Comparison of ENCODE assay signal across 8 cellular contexts in genomic region chr1:6579374-6580118, GRCh38. TPM values are rescaled to one million over a fixed set of nuclear protein-coding genes. Genes with fewer than 3 reads are reported as not detected.
DNase-seq lines count a peak whose midpoint lies in the region; ATAC-seq and TF ChIP-seq lines count a peak whose summit lies in the region.

Gene ZBTB48 (plus strand): TSS chr1:6579994. CDS start chr1:6580610, 616 bp downstream.

- peaks cover 3% of the 10 kb centered on the region; the same call in 1 of the 2 replicates for H3K36me3 Mint-ChIP-seq in WTC11

- H2AFZ ChIP-seq in smooth muscle cell (ENCODE audit: low read depth), result peak within 1 kb of the TSS; percentile 74

- H3K4me3 ChIP-seq in AG04450 (ENCODE audit: low read depth, low read length) (peak within 1 kb of the TSS; percentile 86), cardiac fibroblast (replicated peaks in 1 of 2; ENCODE audit: low read depth in 2 of 2, low read length in 2 of 2) (peak within 1 kb of the TSS; percentile 80 to 91), smooth muscle cell (peak within 1 kb of the TSS; percentile 78)

- WGBS in smooth muscle cell (ENCODE audit: low lambda C conversion rate), result 20% methylated on average over 58 of the region's 58 CpGs

- H3K9me3 ChIP-seq in AG04450 (ENCODE audit: control insufficient read depth, insufficient read depth, low read length), result no peaks in the 10 kb centered on the region
- no peaks in the 10 kb centered on the region for H3K9me3 ChIP-seq in smooth muscle cell (replicated peaks; ENCODE audit: low read depth)

- no peaks in the 10 kb centered on the region for H3K36me3 ChIP-seq in smooth muscle cell (ENCODE audit: low read depth)

- peaks cover 17% of the 10 kb centered on the region for H3K4me1 Mint-ChIP-seq in WTC11

- H3K27me3 Mint-ChIP-seq in WTC11 (ENCODE audit: low read depth), result no peaks in the 10 kb centered on the region

- H3K9ac ChIP-seq in smooth muscle cell (ENCODE audit: low read depth), result peak within 1 kb of the TSS; percentile 85

- peak within 1 kb of the TSS; percentile 94 for H3K4me2 ChIP-seq in smooth muscle cell

- ATAC-seq in GM18909 (IDR thresholded peaks at IDR 0.05; ENCODE audit: poor library complexity, unreplicated experiment), result peak; percentile 94
- peak; percentile 93 for ATAC-seq in HG03175 (IDR thresholded peaks at IDR 0.05; ENCODE audit: unreplicated experiment)
- ATAC-seq in WTC11, result peak; percentile 98

- POLR2A ChIA-PET in AG04450 (lab: Yijun Ruan, JAX) (interaction anchor here (0.9 to 1.8 kb wide), 8 partner anchors 10 to 25 kb away, joined by 3 to 9 read pairs (median 4); partner anchors contain the start of genes KLHL21 and NOL9), WTC11 (lab: Charles Lee) (interaction anchor here (0.6 to 2.0 kb wide), 5 partner anchors 16 to 89 kb away, joined by 3 to 5 read pairs (median 3); partner anchors contain the start of genes NOL9 and TAS1R1)

- no peaks in the 10 kb centered on the region for H3K9me3 Mint-ChIP-seq in WTC11

- H3F3A ChIP-seq in smooth muscle cell (ENCODE audit: low read depth), result no peaks in the 10 kb centered on the region

- no peaks in the 10 kb centered on the region for H3K27me3 ChIP-seq in AG04450 (ENCODE audit: control insufficient read depth, insufficient read depth, low read length)
- no peaks in the 10 kb centered on the region for H3K27me3 ChIP-seq in smooth muscle cell (ENCODE audit: low read depth)

- peak within 1 kb of the TSS; percentile 84 for H3K27ac Mint-ChIP-seq in WTC11

- H3K27ac ChIP-seq in AG04450 (ENCODE audit: low read depth, low read length) (peak within 1 kb of the TSS; percentile 77), smooth muscle cell (ENCODE audit: low read depth) (peak within 1 kb of the TSS; percentile 80)

- no peaks in the 10 kb centered on the region for H4K20me1 ChIP-seq in smooth muscle cell (ENCODE audit: low read depth)

- peaks cover 13% of the 10 kb centered on the region for H3K4me1 ChIP-seq in smooth muscle cell (ENCODE audit: low read depth)

- no peak for TF ChIP-seq CTCF in AG04450 (IDR thresholded peaks at IDR 0.05; ENCODE audit: low read depth, low read length)
- TF ChIP-seq CTCF in WTC11 (IDR thresholded peaks at IDR 0.05), result no peak
- TF ChIP-seq CTCF in cardiac fibroblast (IDR thresholded peaks at IDR 0.05; ENCODE audit: low read depth, low read length), result no peak
- no peak for TF ChIP-seq CTCF in smooth muscle cell (IDR thresholded peaks at IDR 0.05; ENCODE audit: borderline replicate concordance, insufficient read depth, poor library complexity, severe bottlenecking)

- DNase-seq in AG04450 (ENCODE audit: low read depth, low spot score), result peak; percentile 89
- peak; percentile 98 for DNase-seq in NCI-H226
- peak; percentile 99 for DNase-seq in WTC11 (ENCODE audit: low spot score)
- DNase-seq in cardiac fibroblast (ENCODE audit: low read depth in 2 of 2), result peak; percentile 97 to 98
- DNase-seq in iPS-NIHi7 (ENCODE audit: extremely low spot score), result peak; percentile 100
- DNase-seq in smooth muscle cell (lab: John Stamatoyannopoulos, UW; ENCODE audit: unreplicated experiment), result peak; percentile 90

- CTCF ChIA-PET in AG04450 (lab: Charles Lee), result interaction anchor here (0.8 to 3.2 kb wide), 2 partner anchors 25 kb away, joined by 3 to 15 read pairs; partner anchors contain the start of genes NOL9 and TAS1R1
- CTCF ChIA-PET in WTC11 (lab: Charles Lee), result interaction anchor here (0.6 to 2.9 kb wide), 14 partner anchors 10 to 546 kb away, joined by 3 to 20 read pairs (median 4); partner anchors contain the start of genes KLHL21, NOL9 and TAS1R1

- H3K79me2 ChIP-seq in smooth muscle cell (ENCODE audit: low read depth), result peaks cover 16% of the 10 kb centered on the region

- peak within 1 kb of the TSS; percentile 85 for H3K4me3 Mint-ChIP-seq in WTC11

TF ChIP-seq in WTC11, 78 proteins besides CTCF, POLR2A, EP300 and RAD21:
- TF ChIP-seq ARID4B (CRISPR knock-in tag; IDR thresholded peaks at IDR 0.05; ENCODE audit: borderline replicate concordance) (peak; percentile 49; the same call in 1 of the 2 replicates), IRF2 (CRISPR knock-in tag; IDR thresholded peaks at IDR 0.05; ENCODE audit: borderline replicate concordance, low read depth) (0 out of 2 replicates have a peak, but pooled peaks have one; percentile 55), SMAD3 (CRISPR knock-in tag; IDR thresholded peaks at IDR 0.05; ENCODE audit: borderline replicate concordance) (0 out of 2 replicates have a peak, but pooled peaks have one; percentile 58), CREM (CRISPR knock-in tag; IDR thresholded peaks at IDR 0.05) (peak; percentile 96), NFYB (CRISPR knock-in tag; conservative IDR thresholded peaks at IDR 0.05; ENCODE audit: low read depth) (peak; percentile 54; the same call in 1 of the 2 replicates), E2F5 (CRISPR knock-in tag; IDR thresholded peaks at IDR 0.05) (0 out of 2 replicates have a peak, but pooled peaks have one; percentile 42), CREB1 (CRISPR knock-in tag; IDR thresholded peaks at IDR 0.05) (no peak), FOXP1 (CRISPR knock-in tag; IDR thresholded peaks at IDR 0.05; ENCODE audit: borderline replicate concordance) (peak; percentile 64; the same call in 1 of the 2 replicates), OVOL2 (CRISPR knock-in tag; IDR thresholded peaks at IDR 0.05; ENCODE audit: borderline replicate concordance) (no peak), FOXK1 (CRISPR knock-in tag; IDR thresholded peaks at IDR 0.05) (peak; percentile 82), SP1 (CRISPR knock-in tag; conservative IDR thresholded peaks at IDR 0.05) (peak; percentile 94), SOX15 (CRISPR knock-in tag; IDR thresholded peaks at IDR 0.05) (no peak), MAX (CRISPR knock-in tag; IDR thresholded peaks at IDR 0.05) (peak; percentile 31; the same call in 1 of the 2 replicates), MLX (CRISPR knock-in tag; IDR thresholded peaks at IDR 0.05) (0 out of 2 replicates have a peak, but pooled peaks have one; percentile 52), NFE2L1 (CRISPR knock-in tag; IDR thresholded peaks at IDR 0.05) (no peak)

RNA-seq across cellular contexts. Expression of gene ZBTB48, which starts in this region (rescaled TPM):
- 7.5 and 8.8 TPM in 2 replicates for polyA plus RNA-seq in AG04450 (2011; rRNA removed)
- polyA minus RNA-seq in AG04450 (2011; rRNA and poly(A)+ RNA removed), result 16.8 and 26.3 TPM in 2 replicates
- total RNA-seq in WTC11 (2021), result 29.1 to 37.5 TPM (median 31.0 TPM) in 3 replicates
- 9.7 and 26.4 TPM in 2 replicates for total RNA-seq in smooth muscle cell
- 16.3 and 20.5 TPM in 2 replicates for polyA plus RNA-seq in smooth muscle cell

Comparison
In these comparisons a context has a peak if more than half of its experiments do, and no peak if none do; other contexts are left out.
1. Peak in every context shown above with its lines: DNase-seq, ATAC-seq, H3K4me3 ChIP-seq and H3K27ac ChIP-seq.